In the genomic region with DNA sequence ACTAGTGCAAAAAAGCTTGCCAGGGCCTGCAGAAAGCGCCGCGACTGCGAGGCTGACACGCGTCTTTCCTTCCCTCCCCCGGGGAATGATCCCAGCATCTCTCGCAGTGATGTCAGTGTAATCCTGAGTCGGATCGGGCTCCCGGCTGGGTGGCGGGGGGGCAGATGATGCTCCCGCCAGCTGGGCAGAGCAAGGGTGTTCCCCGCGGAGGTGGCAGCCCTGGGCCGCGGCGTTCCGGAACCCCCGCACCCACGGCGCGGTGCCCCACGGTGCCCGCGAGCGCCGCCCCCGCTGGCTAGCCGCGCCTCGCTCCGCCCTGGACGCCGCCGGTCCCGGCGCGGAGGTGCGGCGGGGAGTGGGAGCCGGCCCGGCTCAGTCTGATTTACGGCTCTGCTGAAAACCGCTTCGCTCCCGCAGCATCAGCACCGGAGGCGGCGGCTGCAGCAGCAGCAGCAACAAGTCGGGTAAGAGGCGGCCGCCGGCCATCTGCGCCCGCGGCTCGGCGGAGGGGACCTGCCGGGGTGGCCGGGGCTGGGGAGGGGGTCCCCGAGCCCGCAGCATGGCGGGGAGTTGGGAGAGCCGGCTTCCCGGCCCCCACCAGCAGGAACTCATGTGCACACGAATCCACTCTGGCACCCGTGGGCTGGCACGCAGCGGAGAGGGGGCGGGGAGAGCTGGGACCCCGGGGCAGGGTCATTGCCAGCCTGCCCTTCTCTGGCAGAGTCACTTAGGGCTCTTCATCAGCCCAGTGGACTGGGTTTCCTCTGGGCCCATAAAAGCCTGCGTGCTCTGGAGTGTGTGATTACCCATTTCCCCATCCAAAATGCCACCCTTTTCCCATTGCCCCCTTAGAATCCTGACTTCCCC, we compare ENCODE assay signal across 8 cellular contexts. TPM values are rescaled to one million over a fixed set of nuclear protein-coding genes. Genes with fewer than 3 reads are reported as not detected.
DNase-seq lines count a peak whose midpoint lies in the region; ATAC-seq, FAIRE-seq and TF ChIP-seq lines count a peak whose summit lies in the region.

A gene with protein sequence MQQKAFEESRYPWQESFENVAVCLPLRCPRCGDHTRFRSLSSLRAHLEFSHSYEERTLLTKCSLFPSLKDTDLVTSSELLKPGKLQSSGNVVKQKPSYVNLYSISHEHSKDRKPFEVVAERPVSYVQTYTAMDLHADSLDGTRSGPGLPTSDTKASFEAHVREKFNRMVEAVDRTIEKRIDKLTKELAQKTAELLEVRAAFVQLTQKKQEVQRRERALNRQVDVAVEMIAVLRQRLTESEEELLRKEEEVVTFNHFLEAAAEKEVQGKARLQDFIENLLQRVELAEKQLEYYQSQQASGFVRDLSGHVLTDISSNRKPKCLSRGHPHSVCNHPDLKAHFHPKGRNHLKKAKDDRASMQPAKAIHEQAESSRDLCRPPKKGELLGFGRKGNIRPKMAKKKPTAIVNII (plus strand): TSS at position 375 of the 867 bp plus-strand sequence. CDS start 1,825 bp downstream, outside the sequence.

- TF ChIP-seq RAD21 in GM12878 (IDR thresholded peaks at IDR 0.05; ENCODE audit: insufficient read depth, low read depth, low read length), result no peak

- ATAC-seq in GM12878 (no peak), gastrocnemius medialis (peak in 1 of 2 donors; percentile 39), HG02623 (IDR thresholded peaks at IDR 0.05; ENCODE audit: unreplicated experiment) (no peak), GM21825 (IDR thresholded peaks at IDR 0.05; ENCODE audit: unreplicated experiment) (no peak)

- SMC1A ChIA-PET in GM12878 (lab: Charles Lee; ENCODE audit: uncharacterized antibody, unreplicated experiment), result no interaction called here

- H3K27ac ChIP-seq in GM12878 (ENCODE audit: control insufficient read depth, insufficient read depth), result no peak within 1 kb of the TSS
- H3K27ac ChIP-seq in gastrocnemius medialis, result no peak within 1 kb of the TSS

- CTCF ChIA-PET in GM12878 (lab: Yijun Ruan, JAX), result no interaction called here

- no peaks in the 10 kb centered on the region for H3K4me1 ChIP-seq in GM12878 (ENCODE audit: control insufficient read depth, insufficient read depth, low read length)
- no peaks in the 10 kb centered on the region for H3K4me1 ChIP-seq in iPS-15b (ENCODE audit: control insufficient read depth, insufficient read depth, low read length)
- H3K4me1 ChIP-seq in gastrocnemius medialis, result no peaks in the 10 kb centered on the region

- H3K79me2 ChIP-seq in GM12878 (ENCODE audit: control insufficient read depth, insufficient read depth, low read length), result no peaks in the 10 kb centered on the region

- 5% methylated on average over 52 of the region's 73 CpGs for WGBS in GM12878 (ENCODE audit: insufficient coverage, insufficient replicate concordance, low lambda C conversion rate, missing lambda C conversion rate)

- H3K4me3 ChIP-seq in GM12878 (no peak within 1 kb of the TSS), iPS-15b (ENCODE audit: low read depth, low read length) (peak within 1 kb of the TSS; percentile 70), gastrocnemius medialis (peak within 1 kb of the TSS; percentile 36 to 56 (median 41))

- RAD21 ChIA-PET in GM12878 (lab: Charles Lee; ENCODE audit: unreplicated experiment), result no interaction called here

- TF ChIP-seq EP300 in GM12878 (IDR thresholded peaks at IDR 0.05; ENCODE audit: borderline replicate concordance in 1 of 2, control insufficient read depth in 1 of 2, low read depth in 2 of 2, low read length in 2 of 2), result no peak

- POLR2A ChIA-PET in GM12878 (lab: Charles Lee), result no interaction called here

- peak within 1 kb of the TSS; percentile 50; the same call in 1 of the 2 replicates for H3K4me2 ChIP-seq in GM12878 (ENCODE audit: control insufficient read depth, insufficient read depth)

- no peak for TF ChIP-seq POLR2A in GM12878 (IDR thresholded peaks at IDR 0.05; ENCODE audit: low read depth, low read length)
- no peak for TF ChIP-seq POLR2A in gastrocnemius medialis (IDR thresholded peaks at IDR 0.05)

- H3K9me3 ChIP-seq in GM12878 (replicated peaks; ENCODE audit: control insufficient read depth, insufficient read depth, low read length) (no peaks in the 10 kb centered on the region), iPS-15b (ENCODE audit: control insufficient read depth, insufficient read depth, low read length) (no peaks in the 10 kb centered on the region), gastrocnemius medialis (no peaks in the 10 kb centered on the region)

- in situ Hi-C loops in GM12878 (cut with MboI) (no loop called here), gastrocnemius medialis (cut with MboI; ENCODE audit: low sequenced_read_pairs in 4 of 4) (no loop called here)

- H4K20me1 ChIP-seq in GM12878 (ENCODE audit: control insufficient read depth, insufficient read depth), result no peaks in the 10 kb centered on the region

- BruUV-seq in GM12878 (replicated peaks; lab: Mats Ljungman, UMichigan), result no TSS peak

- H2AFZ ChIP-seq in GM12878 (ENCODE audit: control insufficient read depth, low read depth, low read length), result no peak within 1 kb of the TSS

- TF ChIP-seq CTCF in GM12878 (IDR thresholded peaks at IDR 0.05 in 2 of 3, conservative IDR thresholded peaks at IDR 0.05 in 1 of 3; ENCODE audit: control insufficient read depth in 2 of 3, extremely low read depth in 1 of 3, insufficient read depth in 1 of 3, low read depth in 3 of 3, low read length in 3 of 3), result no peak
- no peak for TF ChIP-seq CTCF in gastrocnemius medialis (IDR thresholded peaks at IDR 0.05 in 4 of 5, conservative IDR thresholded peaks at IDR 0.05 in 1 of 5)

- intact Hi-C loops in GM12878 (cut with micrococcal nuclease; ENCODE audit: unreplicated experiment) (no loop called here), gastrocnemius medialis (cut with DNase I; ENCODE audit: low total_unique reads) (no loop called here)

- H3K9ac ChIP-seq in GM12878 (ENCODE audit: control insufficient read depth, insufficient read depth, low read length) (no peak within 1 kb of the TSS), iPS-15b (ENCODE audit: low read depth, low read length) (no peak within 1 kb of the TSS)

- H3K36me3 ChIP-seq in GM12878 (ENCODE audit: control insufficient read depth in 2 of 2, insufficient read depth in 2 of 2, low read length in 1 of 2) (no peaks in the 10 kb centered on the region), iPS-15b (ENCODE audit: control insufficient read depth, insufficient read depth, low read length) (no peaks in the 10 kb centered on the region), gastrocnemius medialis (no peaks in the 10 kb centered on the region)

- H3K27me3 ChIP-seq in GM12878 (replicated peaks in 1 of 2; ENCODE audit: control insufficient read depth in 2 of 2, insufficient read depth in 2 of 2, low read length in 1 of 2) (peaks cover 8 to 22% of the 10 kb centered on the region in 2 experiments), iPS-15b (ENCODE audit: control insufficient read depth, insufficient read depth, low read length) (peaks cover 34% of the 10 kb centered on the region), gastrocnemius medialis (peaks cover 12 to 23% (median 17%) of the 10 kb centered on the region in 3 donors)

- DNase-seq in activated T-cell treated with anti-CD3 and anti-CD28 coated beads for 1 hour (ENCODE audit: low read depth) (peak; percentile 9), activated T-cell treated with anti-CD3 and anti-CD28 coated beads for 4 hours (no peak), SW480 (ENCODE audit: low spot score) (peak; percentile 23), GM12878 (ENCODE audit: low read depth, low spot score) (no peak), gastrocnemius medialis (no peak)

- FAIRE-seq in GM12878 (lab: Jason Lieb, UNC), result no peak

TF ChIP-seq in GM12878, 131 proteins besides CTCF, POLR2A, EP300 and RAD21:
- TF ChIP-seq IRF4 (IDR thresholded peaks at IDR 0.05; ENCODE audit: low read depth, low read length), result no peak
- no peak for TF ChIP-seq RFX5 (IDR thresholded peaks at IDR 0.05; ENCODE audit: low read depth, low read length)
- TF ChIP-seq SUZ12 (IDR thresholded peaks at IDR 0.05; ENCODE audit: unreplicated experiment), result peak; percentile 88

RNA-seq across cellular contexts. Expression of the gene that starts here (rescaled TPM):
- total RNA-seq in GM12878 (2013; cell fraction: nucleolus; rRNA removed), result not detected in 2 replicates
- total RNA-seq in GM12878 (2014; rRNA removed) (not detected in 2 replicates), GM12878 (2014; rRNA removed; fragmentation: Illumina TruSeq; extraction: Trizol) (not detected in 2 replicates), GM12878 (2021) (not detected in 2 replicates), gastrocnemius medialis (not detected)
- not detected for polyA plus RNA-seq in GM12878 (2011; ENCODE audit: low read depth)
- polyA plus RNA-seq in GM12878 (2011; rRNA removed) (not detected in 2 replicates), GM12878 (2014; fragmentation: Illumina TruSeq; extraction: Trizol) (not detected in 2 replicates), GM12878 (2014; fragmentation: Nextera tagmentation; extraction: Ambion mirVana) (not detected), GM12878 (2014; rRNA removed) (not detected in 2 replicates), GM12878 (2016; fragmentation: Nextera tagmentation; extraction: Ambion mirVana) (under 1 TPM in 1 of 2 experiments, not detected in 1; 0.08 TPM)
- not detected in 2 replicates for polyA plus RNA-seq in GM12878 (2011; cell fraction: cytosol; rRNA removed)
- polyA plus RNA-seq in GM12878 (2011; cell fraction: nucleus; rRNA removed), result not detected in 2 replicates
- polyA plus RNA-seq in GM12878 (2012), result not detected in 2 replicates
- not detected in 2 replicates for polyA minus RNA-seq in GM12878 (2011; rRNA and poly(A)+ RNA removed)
- polyA minus RNA-seq in GM12878 (2011; cell fraction: cytosol; rRNA and poly(A)+ RNA removed), result not detected in 2 replicates
- polyA minus RNA-seq in GM12878 (2011; cell fraction: nucleus; rRNA and poly(A)+ RNA removed), result not detected in 2 replicates

Comparison
In these comparisons a context has a peak if more than half of its experiments do, and no peak if none do; other contexts are left out.
1. DNase-seq: peak in activated T-cell treated with anti-CD3 and anti-CD28 coated beads for 1 hour (single experiment) and SW480 (single experiment); none in activated T-cell treated with anti-CD3 and anti-CD28 coated beads for 4 hours (single experiment), GM12878 (single experiment) and gastrocnemius medialis (0 of 2).